In the genomic region with DNA sequence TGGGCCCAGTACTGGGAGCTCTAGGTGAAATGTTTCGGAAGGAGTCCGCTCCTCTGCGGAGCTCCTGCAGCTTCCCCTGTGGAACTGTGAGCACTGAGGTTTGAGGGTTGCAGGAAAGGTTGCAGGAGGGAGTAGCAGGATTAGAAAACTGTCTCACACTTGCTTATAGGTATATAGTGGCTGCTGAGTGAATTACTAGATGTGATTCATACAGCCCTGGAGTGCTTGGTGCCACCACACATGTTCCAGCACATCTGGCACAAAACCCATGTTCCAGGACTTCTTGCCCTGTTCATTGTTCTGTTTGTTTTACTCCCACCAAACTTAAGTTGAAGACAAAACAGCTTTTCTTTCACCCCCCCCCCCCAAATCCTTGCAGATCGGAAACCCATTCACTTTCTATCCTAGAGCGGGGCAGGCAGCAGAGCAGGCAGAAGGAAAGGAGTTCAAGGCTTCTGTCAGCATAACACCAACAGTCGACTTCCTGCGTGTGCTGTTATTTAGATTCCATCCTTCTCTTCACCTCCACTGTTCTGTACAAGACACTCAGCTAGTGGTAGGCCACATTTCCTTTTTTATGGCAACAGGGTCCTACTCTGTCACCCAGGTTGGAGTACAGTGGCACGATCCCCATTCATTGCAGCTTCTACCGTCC, we compare ENCODE assay signal across 1 cellular context.
TF ChIP-seq lines count a peak whose summit lies in the region.

No MANE protein-coding gene starts in this region.

TF ChIP-seq in K562, 482 proteins besides CTCF, POLR2A, EP300 and RAD21 (continued from another document):
- TF ChIP-seq, protein P1, sequence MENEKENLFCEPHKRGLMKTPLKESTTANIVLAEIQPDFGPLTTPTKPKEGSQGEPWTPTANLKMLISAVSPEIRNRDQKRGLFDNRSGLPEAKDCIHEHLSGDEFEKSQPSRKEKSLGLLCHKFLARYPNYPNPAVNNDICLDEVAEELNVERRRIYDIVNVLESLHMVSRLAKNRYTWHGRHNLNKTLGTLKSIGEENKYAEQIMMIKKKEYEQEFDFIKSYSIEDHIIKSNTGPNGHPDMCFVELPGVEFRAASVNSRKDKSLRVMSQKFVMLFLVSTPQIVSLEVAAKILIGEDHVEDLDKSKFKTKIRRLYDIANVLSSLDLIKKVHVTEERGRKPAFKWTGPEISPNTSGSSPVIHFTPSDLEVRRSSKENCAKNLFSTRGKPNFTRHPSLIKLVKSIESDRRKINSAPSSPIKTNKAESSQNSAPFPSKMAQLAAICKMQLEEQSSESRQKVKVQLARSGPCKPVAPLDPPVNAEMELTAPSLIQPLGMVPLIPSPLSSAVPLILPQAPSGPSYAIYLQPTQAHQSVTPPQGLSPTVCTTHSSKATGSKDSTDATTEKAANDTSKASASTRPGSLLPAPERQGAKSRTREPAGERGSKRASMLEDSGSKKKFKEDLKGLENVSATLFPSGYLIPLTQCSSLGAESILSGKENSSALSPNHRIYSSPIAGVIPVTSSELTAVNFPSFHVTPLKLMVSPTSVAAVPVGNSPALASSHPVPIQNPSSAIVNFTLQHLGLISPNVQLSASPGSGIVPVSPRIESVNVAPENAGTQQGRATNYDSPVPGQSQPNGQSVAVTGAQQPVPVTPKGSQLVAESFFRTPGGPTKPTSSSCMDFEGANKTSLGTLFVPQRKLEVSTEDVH (IDR thresholded peaks at IDR 0.05; ENCODE audit: low read depth, partially characterized antibody): no peak
- TF ChIP-seq, protein P2, sequence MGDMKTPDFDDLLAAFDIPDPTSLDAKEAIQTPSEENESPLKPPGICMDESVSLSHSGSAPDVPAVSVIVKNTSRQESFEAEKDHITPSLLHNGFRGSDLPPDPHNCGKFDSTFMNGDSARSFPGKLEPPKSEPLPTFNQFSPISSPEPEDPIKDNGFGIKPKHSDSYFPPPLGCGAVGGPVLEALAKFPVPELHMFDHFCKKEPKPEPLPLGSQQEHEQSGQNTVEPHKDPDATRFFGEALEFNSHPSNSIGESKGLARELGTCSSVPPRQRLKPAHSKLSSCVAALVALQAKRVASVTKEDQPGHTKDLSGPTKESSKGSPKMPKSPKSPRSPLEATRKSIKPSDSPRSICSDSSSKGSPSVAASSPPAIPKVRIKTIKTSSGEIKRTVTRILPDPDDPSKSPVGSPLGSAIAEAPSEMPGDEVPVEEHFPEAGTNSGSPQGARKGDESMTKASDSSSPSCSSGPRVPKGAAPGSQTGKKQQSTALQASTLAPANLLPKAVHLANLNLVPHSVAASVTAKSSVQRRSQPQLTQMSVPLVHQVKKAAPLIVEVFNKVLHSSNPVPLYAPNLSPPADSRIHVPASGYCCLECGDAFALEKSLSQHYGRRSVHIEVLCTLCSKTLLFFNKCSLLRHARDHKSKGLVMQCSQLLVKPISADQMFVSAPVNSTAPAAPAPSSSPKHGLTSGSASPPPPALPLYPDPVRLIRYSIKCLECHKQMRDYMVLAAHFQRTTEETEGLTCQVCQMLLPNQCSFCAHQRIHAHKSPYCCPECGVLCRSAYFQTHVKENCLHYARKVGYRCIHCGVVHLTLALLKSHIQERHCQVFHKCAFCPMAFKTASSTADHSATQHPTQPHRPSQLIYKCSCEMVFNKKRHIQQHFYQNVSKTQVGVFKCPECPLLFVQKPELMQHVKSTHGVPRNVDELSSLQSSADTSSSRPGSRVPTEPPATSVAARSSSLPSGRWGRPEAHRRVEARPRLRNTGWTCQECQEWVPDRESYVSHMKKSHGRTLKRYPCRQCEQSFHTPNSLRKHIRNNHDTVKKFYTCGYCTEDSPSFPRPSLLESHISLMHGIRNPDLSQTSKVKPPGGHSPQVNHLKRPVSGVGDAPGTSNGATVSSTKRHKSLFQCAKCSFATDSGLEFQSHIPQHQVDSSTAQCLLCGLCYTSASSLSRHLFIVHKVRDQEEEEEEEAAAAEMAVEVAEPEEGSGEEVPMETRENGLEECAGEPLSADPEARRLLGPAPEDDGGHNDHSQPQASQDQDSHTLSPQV (IDR thresholded peaks at IDR 0.05): no peak
- no peak for TF ChIP-seq FOXK2 (conservative IDR thresholded peaks at IDR 0.05 in 1 of 2, IDR thresholded peaks at IDR 0.05 in 1 of 2; ENCODE audit: low read depth in 2 of 2)
- TF ChIP-seq ZNF764 (CRISPR knock-in tag; IDR thresholded peaks at IDR 0.05; ENCODE audit: low read depth): no peak
- TF ChIP-seq ZNF3 (CRISPR knock-in tag; IDR thresholded peaks at IDR 0.05): no peak
